In the genomic region with DNA sequence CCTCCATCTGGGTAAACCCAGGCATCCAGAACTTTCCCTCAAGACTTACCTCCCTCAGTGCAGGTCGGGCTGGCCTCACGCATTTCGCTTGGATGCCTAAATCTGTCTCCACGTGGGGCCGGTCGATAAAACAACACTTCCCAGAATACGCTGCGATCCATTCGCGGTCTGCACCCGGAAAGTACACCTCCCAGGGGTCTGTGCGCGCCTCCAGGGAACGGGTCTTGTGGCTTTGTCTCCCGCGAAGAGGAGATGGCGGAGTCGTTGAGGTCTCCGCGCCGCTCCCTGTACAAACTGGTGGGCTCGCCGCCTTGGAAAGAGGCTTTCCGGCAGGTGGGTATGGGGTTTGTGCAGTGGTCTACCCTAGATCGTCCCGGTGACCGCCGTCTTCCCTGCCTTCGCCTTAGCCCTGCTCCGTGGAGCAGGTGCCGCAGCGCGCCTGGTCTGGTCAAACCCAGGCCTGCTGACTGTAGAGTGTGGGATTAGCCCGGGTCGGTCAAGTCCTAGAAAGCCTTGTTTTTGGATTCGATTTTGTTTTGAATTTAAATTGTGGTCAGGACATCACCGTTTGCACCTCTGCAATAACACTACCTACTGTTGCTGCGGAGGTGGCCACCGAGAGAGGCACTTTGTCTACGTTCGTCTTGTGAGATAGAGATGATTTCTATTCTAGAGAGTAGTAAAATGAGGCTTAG, we compare ENCODE assay signal across 1 cellular context.
TF ChIP-seq lines count a peak whose summit lies in the region.

RPAIN (plus strand) TSS at position 224 of the 695 bp plus-strand sequence; CDS start at position 253, 29 bp downstream.

TF ChIP-seq in K562, 482 proteins besides CTCF, POLR2A, EP300 and RAD21 (continued from another document and continues in another):
- TF ChIP-seq GTF3C2 (IDR thresholded peaks at IDR 0.05; ENCODE audit: borderline replicate concordance, extremely low read depth, insufficient read length) (no peak), SREBF2 (CRISPR knock-in tag; IDR thresholded peaks at IDR 0.05) (no peak), CREB3L1 (IDR thresholded peaks at IDR 0.05; ENCODE audit: borderline replicate concordance, low read depth) (no peak), SIN3A (IDR thresholded peaks at IDR 0.05; ENCODE audit: borderline replicate concordance in 2 of 2, control insufficient read depth in 1 of 2, low read depth in 2 of 2, low read length in 2 of 2) (peak; percentile 76 to 90; a peak in 2 of 4 replicates), ZNF76 (CRISPR knock-in tag; IDR thresholded peaks at IDR 0.05; ENCODE audit: borderline replicate concordance) (no peak), ZBTB1 (CRISPR knock-in tag; IDR thresholded peaks at IDR 0.05; ENCODE audit: borderline replicate concordance, low read depth) (no peak), RB1 (IDR thresholded peaks at IDR 0.05; ENCODE audit: low read depth) (peak; percentile 41; the same call in 1 of the 2 replicates), MEIS2 (IDR thresholded peaks at IDR 0.05; ENCODE audit: partially characterized antibody) (no peak), ZNF561 (CRISPR knock-in tag; conservative IDR thresholded peaks at IDR 0.05) (no peak), ZNF316 (IDR thresholded peaks at IDR 0.05) (no peak), CBX2 (IDR thresholded peaks at IDR 0.05; ENCODE audit: insufficient read depth, low read length, poor library complexity, severe bottlenecking) (no peak), STAT5B (CRISPR knock-in tag; IDR thresholded peaks at IDR 0.05) (no peak), TEAD2 (tag; IDR thresholded peaks at IDR 0.05) (no peak), NR1H2 (CRISPR knock-in tag; IDR thresholded peaks at IDR 0.05) (no peak), KDM4B (IDR thresholded peaks at IDR 0.05; ENCODE audit: borderline replicate concordance in 2 of 2, low read depth in 1 of 2) (no peak), IRF1 (CRISPR knock-in tag; IDR thresholded peaks at IDR 0.05; ENCODE audit: borderline replicate concordance) (no peak), DPF2 (IDR thresholded peaks at IDR 0.05) (no peak)
- TF ChIP-seq, protein P1, sequence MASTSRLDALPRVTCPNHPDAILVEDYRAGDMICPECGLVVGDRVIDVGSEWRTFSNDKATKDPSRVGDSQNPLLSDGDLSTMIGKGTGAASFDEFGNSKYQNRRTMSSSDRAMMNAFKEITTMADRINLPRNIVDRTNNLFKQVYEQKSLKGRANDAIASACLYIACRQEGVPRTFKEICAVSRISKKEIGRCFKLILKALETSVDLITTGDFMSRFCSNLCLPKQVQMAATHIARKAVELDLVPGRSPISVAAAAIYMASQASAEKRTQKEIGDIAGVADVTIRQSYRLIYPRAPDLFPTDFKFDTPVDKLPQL (IDR thresholded peaks at IDR 0.05; ENCODE audit: extremely low read depth, insufficient read length), result no peak
- TF ChIP-seq, protein P2, sequence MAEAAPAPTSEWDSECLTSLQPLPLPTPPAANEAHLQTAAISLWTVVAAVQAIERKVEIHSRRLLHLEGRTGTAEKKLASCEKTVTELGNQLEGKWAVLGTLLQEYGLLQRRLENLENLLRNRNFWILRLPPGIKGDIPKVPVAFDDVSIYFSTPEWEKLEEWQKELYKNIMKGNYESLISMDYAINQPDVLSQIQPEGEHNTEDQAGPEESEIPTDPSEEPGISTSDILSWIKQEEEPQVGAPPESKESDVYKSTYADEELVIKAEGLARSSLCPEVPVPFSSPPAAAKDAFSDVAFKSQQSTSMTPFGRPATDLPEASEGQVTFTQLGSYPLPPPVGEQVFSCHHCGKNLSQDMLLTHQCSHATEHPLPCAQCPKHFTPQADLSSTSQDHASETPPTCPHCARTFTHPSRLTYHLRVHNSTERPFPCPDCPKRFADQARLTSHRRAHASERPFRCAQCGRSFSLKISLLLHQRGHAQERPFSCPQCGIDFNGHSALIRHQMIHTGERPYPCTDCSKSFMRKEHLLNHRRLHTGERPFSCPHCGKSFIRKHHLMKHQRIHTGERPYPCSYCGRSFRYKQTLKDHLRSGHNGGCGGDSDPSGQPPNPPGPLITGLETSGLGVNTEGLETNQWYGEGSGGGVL (CRISPR knock-in tag; IDR thresholded peaks at IDR 0.05), result no peak
- TF ChIP-seq, protein P3, sequence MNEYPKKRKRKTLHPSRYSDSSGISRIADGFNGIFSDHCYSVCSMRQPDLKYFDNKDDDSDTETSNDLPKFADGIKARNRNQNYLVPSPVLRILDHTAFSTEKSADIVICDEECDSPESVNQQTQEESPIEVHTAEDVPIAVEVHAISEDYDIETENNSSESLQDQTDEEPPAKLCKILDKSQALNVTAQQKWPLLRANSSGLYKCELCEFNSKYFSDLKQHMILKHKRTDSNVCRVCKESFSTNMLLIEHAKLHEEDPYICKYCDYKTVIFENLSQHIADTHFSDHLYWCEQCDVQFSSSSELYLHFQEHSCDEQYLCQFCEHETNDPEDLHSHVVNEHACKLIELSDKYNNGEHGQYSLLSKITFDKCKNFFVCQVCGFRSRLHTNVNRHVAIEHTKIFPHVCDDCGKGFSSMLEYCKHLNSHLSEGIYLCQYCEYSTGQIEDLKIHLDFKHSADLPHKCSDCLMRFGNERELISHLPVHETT (CRISPR knock-in tag; conservative IDR thresholded peaks at IDR 0.05 in 1 of 2, IDR thresholded peaks at IDR 0.05 in 1 of 2), result peak in 1 of 2 experiments; percentile 55; a peak in 1 of 4 replicates
- TF ChIP-seq, protein P4, sequence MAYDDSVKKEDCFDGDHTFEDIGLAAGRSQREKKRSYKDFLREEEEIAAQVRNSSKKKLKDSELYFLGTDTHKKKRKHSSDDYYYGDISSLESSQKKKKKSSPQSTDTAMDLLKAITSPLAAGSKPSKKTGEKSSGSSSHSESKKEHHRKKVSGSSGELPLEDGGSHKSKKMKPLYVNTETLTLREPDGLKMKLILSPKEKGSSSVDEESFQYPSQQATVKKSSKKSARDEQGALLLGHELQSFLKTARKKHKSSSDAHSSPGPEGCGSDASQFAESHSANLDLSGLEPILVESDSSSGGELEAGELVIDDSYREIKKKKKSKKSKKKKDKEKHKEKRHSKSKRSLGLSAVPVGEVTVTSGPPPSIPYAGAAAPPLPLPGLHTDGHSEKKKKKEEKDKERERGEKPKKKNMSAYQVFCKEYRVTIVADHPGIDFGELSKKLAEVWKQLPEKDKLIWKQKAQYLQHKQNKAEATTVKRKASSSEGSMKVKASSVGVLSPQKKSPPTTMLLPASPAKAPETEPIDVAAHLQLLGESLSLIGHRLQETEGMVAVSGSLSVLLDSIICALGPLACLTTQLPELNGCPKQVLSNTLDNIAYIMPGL (CRISPR knock-in tag; IDR thresholded peaks at IDR 0.05), result no peak
- TF ChIP-seq, protein P5, sequence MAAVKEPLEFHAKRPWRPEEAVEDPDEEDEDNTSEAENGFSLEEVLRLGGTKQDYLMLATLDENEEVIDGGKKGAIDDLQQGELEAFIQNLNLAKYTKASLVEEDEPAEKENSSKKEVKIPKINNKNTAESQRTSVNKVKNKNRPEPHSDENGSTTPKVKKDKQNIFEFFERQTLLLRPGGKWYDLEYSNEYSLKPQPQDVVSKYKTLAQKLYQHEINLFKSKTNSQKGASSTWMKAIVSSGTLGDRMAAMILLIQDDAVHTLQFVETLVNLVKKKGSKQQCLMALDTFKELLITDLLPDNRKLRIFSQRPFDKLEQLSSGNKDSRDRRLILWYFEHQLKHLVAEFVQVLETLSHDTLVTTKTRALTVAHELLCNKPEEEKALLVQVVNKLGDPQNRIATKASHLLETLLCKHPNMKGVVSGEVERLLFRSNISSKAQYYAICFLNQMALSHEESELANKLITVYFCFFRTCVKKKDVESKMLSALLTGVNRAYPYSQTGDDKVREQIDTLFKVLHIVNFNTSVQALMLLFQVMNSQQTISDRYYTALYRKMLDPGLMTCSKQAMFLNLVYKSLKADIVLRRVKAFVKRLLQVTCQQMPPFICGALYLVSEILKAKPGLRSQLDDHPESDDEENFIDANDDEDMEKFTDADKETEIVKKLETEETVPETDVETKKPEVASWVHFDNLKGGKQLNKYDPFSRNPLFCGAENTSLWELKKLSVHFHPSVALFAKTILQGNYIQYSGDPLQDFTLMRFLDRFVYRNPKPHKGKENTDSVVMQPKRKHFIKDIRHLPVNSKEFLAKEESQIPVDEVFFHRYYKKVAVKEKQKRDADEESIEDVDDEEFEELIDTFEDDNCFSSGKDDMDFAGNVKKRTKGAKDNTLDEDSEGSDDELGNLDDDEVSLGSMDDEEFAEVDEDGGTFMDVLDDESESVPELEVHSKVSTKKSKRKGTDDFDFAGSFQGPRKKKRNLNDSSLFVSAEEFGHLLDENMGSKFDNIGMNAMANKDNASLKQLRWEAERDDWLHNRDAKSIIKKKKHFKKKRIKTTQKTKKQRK (IDR thresholded peaks at IDR 0.05; ENCODE audit: borderline replicate concordance, low read depth, low read length), result no peak
- TF ChIP-seq, protein P6, sequence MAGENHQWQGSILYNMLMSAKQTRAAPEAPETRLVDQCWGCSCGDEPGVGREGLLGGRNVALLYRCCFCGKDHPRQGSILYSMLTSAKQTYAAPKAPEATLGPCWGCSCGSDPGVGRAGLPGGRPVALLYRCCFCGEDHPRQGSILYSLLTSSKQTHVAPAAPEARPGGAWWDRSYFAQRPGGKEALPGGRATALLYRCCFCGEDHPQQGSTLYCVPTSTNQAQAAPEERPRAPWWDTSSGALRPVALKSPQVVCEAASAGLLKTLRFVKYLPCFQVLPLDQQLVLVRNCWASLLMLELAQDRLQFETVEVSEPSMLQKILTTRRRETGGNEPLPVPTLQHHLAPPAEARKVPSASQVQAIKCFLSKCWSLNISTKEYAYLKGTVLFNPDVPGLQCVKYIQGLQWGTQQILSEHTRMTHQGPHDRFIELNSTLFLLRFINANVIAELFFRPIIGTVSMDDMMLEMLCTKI (IDR thresholded peaks at IDR 0.05; ENCODE audit: partially characterized antibody), result no peak
- TF ChIP-seq, protein P7, sequence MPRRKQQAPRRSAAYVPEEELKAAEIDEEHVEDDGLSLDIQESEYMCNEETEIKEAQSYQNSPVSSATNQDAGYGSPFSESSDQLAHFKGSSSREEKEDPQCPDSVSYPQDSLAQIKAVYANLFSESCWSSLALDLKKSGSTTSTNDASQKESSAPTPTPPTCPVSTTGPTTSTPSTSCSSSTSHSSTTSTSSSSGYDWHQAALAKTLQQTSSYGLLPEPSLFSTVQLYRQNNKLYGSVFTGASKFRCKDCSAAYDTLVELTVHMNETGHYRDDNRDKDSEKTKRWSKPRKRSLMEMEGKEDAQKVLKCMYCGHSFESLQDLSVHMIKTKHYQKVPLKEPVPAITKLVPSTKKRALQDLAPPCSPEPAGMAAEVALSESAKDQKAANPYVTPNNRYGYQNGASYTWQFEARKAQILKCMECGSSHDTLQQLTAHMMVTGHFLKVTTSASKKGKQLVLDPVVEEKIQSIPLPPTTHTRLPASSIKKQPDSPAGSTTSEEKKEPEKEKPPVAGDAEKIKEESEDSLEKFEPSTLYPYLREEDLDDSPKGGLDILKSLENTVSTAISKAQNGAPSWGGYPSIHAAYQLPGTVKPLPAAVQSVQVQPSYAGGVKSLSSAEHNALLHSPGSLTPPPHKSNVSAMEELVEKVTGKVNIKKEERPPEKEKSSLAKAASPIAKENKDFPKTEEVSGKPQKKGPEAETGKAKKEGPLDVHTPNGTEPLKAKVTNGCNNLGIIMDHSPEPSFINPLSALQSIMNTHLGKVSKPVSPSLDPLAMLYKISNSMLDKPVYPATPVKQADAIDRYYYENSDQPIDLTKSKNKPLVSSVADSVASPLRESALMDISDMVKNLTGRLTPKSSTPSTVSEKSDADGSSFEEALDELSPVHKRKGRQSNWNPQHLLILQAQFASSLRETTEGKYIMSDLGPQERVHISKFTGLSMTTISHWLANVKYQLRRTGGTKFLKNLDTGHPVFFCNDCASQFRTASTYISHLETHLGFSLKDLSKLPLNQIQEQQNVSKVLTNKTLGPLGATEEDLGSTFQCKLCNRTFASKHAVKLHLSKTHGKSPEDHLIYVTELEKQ (CRISPR knock-in tag; IDR thresholded peaks at IDR 0.05), result no peak
